ENCODE assay signal across 13 cellular contexts in genomic region chr5:147169846-147170245, GRCh38.
DNase-seq lines count a peak whose midpoint lies in the region; ATAC-seq and TF ChIP-seq lines count a peak whose summit lies in the region.
"Had no signal": no experiment of that assay in that cellular context is flagged by ENCODE, and none has a peak within 500 bp of the region (broad histone marks: within the 10 kb centered on the region; RNA-seq: fewer than 3 reads in every experiment).

No MANE protein-coding gene starts in this region.

- H3K36me3 Mint-ChIP-seq in WTC11: no peaks in the 10 kb centered on the region

- no peak for DNase-seq in left lobe of liver (ENCODE audit: low spot score)
- DNase-seq in WTC11 (ENCODE audit: low spot score): no peak
- DNase-seq in AG08395 (ENCODE audit: low spot score): no peak
- DNase-seq in GM10248 (ENCODE audit: extremely low spot score): no peak
- DNase-seq in RKO (ENCODE audit: low spot score): no peak
- DNase-seq: activated T-cell treated with anti-CD3 and anti-CD28 coated beads for 4 hours, GF-D8, glutamatergic neuron, NCI-H2107, NCI-H774 had no signal

- H3K27ac Mint-ChIP-seq in WTC11: no peak overlapping the region

- H3K9me3 Mint-ChIP-seq in WTC11: peaks cover 6% of the 10 kb centered on the region

- POLR2A ChIA-PET in WTC11 (lab: Charles Lee) (no interaction called here), GM10248 (lab: Yijun Ruan, JAX) (no interaction called here)

- CTCF ChIA-PET in WTC11 (lab: Charles Lee): interaction anchor here (1.1 to 1.9 kb wide), 3 partner anchors 19 to 636 kb away, joined by 3 to 7 read pairs (median 6); no protein-coding TSS in a partner anchor
- CTCF ChIA-PET in GM10248 (lab: Yijun Ruan, JAX): interaction anchor here (0.8 kb wide), 1 partner anchor 8 kb away, joined by 3 read pairs; no protein-coding TSS in a partner anchor

- no peaks in the 10 kb centered on the region for H3K27me3 Mint-ChIP-seq in WTC11 (ENCODE audit: low read depth)

- TF ChIP-seq CTCF in WTC11 (IDR thresholded peaks at IDR 0.05): no peak
- TF ChIP-seq CTCF in GM10248 (IDR thresholded peaks at IDR 0.05; ENCODE audit: control extremely low read depth, extremely low read depth, low read depth, missing control alignments): no peak

- H3K4me1 Mint-ChIP-seq in WTC11: no peaks in the 10 kb centered on the region

- no peak overlapping the region for H3K4me3 Mint-ChIP-seq in WTC11

- ATAC-seq in GM18498 (IDR thresholded peaks at IDR 0.05; ENCODE audit: unreplicated experiment) (peak; percentile 31), GM21423 (IDR thresholded peaks at IDR 0.05; ENCODE audit: unreplicated experiment) (peak; percentile 21), HG03378 (IDR thresholded peaks at IDR 0.05; ENCODE audit: unreplicated experiment) (peak; percentile 12), left lobe of liver (peak; percentile 33), WTC11 (no peak)

TF ChIP-seq in WTC11, 78 proteins besides CTCF, POLR2A, EP300 and RAD21:
- TF ChIP-seq TP53 (CRISPR knock-in tag; IDR thresholded peaks at IDR 0.05) (no peak), FOXP4 (CRISPR knock-in tag; IDR thresholded peaks at IDR 0.05) (no peak), CREM (CRISPR knock-in tag; IDR thresholded peaks at IDR 0.05) (no peak), ATF1 (CRISPR knock-in tag; IDR thresholded peaks at IDR 0.05) (no peak), IRF2 (CRISPR knock-in tag; IDR thresholded peaks at IDR 0.05; ENCODE audit: borderline replicate concordance, low read depth) (no peak), RELA (CRISPR knock-in tag; IDR thresholded peaks at IDR 0.05; ENCODE audit: borderline replicate concordance) (no peak), TEAD4 (CRISPR knock-in tag; IDR thresholded peaks at IDR 0.05) (no peak), ZNF219 (CRISPR knock-in tag; IDR thresholded peaks at IDR 0.05; ENCODE audit: borderline replicate concordance) (no peak), ZNF425 (CRISPR knock-in tag; conservative IDR thresholded peaks at IDR 0.05) (no peak), EMX1 (CRISPR knock-in tag; IDR thresholded peaks at IDR 0.05) (no peak), ERG (CRISPR knock-in tag; IDR thresholded peaks at IDR 0.05) (no peak), HMGA2 (CRISPR knock-in tag; IDR thresholded peaks at IDR 0.05) (no peak), ZBTB43 (CRISPR knock-in tag; IDR thresholded peaks at IDR 0.05) (no peak), CDX4 (CRISPR knock-in tag; IDR thresholded peaks at IDR 0.05; ENCODE audit: borderline replicate concordance) (no peak), STAT6 (CRISPR knock-in tag; conservative IDR thresholded peaks at IDR 0.05; ENCODE audit: low read depth) (no peak), NFYB (CRISPR knock-in tag; conservative IDR thresholded peaks at IDR 0.05; ENCODE audit: low read depth) (no peak), ELF4 (CRISPR knock-in tag; IDR thresholded peaks at IDR 0.05; ENCODE audit: low read depth) (no peak), TCF7 (CRISPR knock-in tag; IDR thresholded peaks at IDR 0.05; ENCODE audit: low read depth) (no peak)
